8 cellular contexts compared by ENCODE assay signal in the genomic region with DNA sequence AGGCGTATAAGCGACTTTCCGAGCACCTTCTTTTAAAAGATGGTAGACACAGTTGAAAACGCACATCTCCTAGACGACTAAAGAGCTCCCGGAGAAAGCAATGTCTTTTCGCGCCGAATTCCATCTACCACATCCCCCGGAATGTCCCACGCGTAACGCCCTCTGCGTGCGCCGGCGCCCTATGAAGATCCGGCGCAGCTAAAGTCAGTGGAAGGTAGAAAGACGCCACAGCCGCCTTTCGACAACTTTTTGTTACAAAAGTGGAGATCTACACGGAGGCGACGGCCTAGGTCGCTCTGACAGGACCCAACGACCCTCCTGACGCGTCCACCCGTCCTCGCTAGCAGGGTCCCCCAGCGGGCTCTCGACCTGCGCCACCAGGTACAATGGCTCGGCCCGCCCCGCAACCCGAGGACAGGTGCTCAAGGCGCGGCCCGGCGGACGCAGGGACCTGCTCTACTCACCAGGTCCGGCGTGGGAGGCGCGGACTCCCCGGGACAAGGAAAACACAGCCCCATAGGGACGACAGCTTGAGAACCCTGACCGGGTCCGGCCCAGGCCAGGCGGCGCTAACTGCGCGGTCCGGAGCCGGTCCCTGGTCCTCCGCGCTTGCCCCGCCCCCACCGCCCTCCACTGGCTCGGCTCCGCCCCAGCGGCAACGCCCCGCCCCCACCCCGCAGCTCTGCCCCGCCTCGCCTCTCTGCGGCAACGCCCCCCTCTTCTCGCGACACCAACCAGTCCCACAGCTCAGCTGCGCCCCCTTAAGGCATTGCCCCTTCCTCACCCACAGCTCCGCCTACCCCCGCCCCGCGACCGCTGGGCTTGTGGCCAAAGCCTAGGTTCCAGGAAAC. TPM values are rescaled to one million over a fixed set of nuclear protein-coding genes. Genes with fewer than 3 reads are reported as not detected.
DNase-seq lines count a peak whose midpoint lies in the region; ATAC-seq and TF ChIP-seq lines count a peak whose summit lies in the region.

A gene with protein sequence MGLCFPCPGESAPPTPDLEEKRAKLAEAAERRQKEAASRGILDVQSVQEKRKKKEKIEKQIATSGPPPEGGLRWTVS (minus strand): TSS at position 571 of the 851 bp plus-strand sequence. CDS start 53 bp downstream, at position 518.

- H3K4me3 ChIP-seq in astrocyte of the cerebellum (ENCODE audit: low read depth, low read length), result peak within 1 kb of the TSS; percentile 96
- peak within 1 kb of the TSS; percentile 92 for H3K4me3 ChIP-seq in rectal smooth muscle tissue (ENCODE audit: low read length)
- H3K4me3 ChIP-seq in aorta (ENCODE audit: low read length in 2 of 2), result peak within 1 kb of the TSS; percentile 64 to 73

- H3K27ac ChIP-seq in rectal smooth muscle tissue (ENCODE audit: low read depth, low read length) (peak within 1 kb of the TSS; percentile 63), aorta (ENCODE audit: low read depth in 1 of 2, low read length in 2 of 2) (peak within 1 kb of the TSS in 1 of 2 donors; percentile 49)

- no peaks in the 10 kb centered on the region for H3K4me1 ChIP-seq in rectal smooth muscle tissue (ENCODE audit: control insufficient read depth, insufficient read depth, low read length)
- peaks cover 0 to 2% of the 10 kb centered on the region in 2 donors for H3K4me1 ChIP-seq in aorta (ENCODE audit: control insufficient read depth in 1 of 2, insufficient read depth in 2 of 2, low read length in 2 of 2)

- H3K36me3 ChIP-seq in rectal smooth muscle tissue (ENCODE audit: control insufficient read depth, insufficient read depth, low read length) (no peaks in the 10 kb centered on the region), aorta (ENCODE audit: control insufficient read depth in 1 of 2, insufficient read depth in 2 of 2, low read length in 1 of 2) (peaks cover 0 to 5% of the 10 kb centered on the region in 2 donors)

- no peaks in the 10 kb centered on the region for H3K9me3 ChIP-seq in aorta (ENCODE audit: control insufficient read depth, low read length)

- intact Hi-C loops in aorta (cut with DNase I), result no loop called here

- DNase-seq in NCI-H1694 treated with DMSO at 0.1 percent for 48 hours (lab: John Stamatoyannopoulos, UW) (peak; percentile 86), T-helper 22 cell (ENCODE audit: low read depth) (peak; percentile 82), astrocyte of the cerebellum (ENCODE audit: low read depth) (peak; percentile 86), hepatic stellate cell (ENCODE audit: low spot score) (peak; percentile 68), aorta (peak; percentile 95 to 98)

- peak within 1 kb of the TSS; percentile 71 for H3K9ac ChIP-seq in rectal smooth muscle tissue (ENCODE audit: low read length)

- 0 to 1% methylated on average over 71 to 79 of the region's 79 CpGs for WGBS in aorta, 2 donors

- peak; percentile 72 for TF ChIP-seq CTCF in astrocyte of the cerebellum (IDR thresholded peaks at IDR 0.05; ENCODE audit: low read depth, low read length, missing control alignments)

- in situ Hi-C loops in astrocyte of the cerebellum (cut with HindIII; ENCODE audit: low sequenced_read_pairs), result no loop called here

- no peaks in the 10 kb centered on the region for H3K27me3 ChIP-seq in rectal smooth muscle tissue (ENCODE audit: control insufficient read depth, insufficient read depth, low read length)
- no peaks in the 10 kb centered on the region for H3K27me3 ChIP-seq in aorta (ENCODE audit: control insufficient read depth in 1 of 2, insufficient read depth in 2 of 2, low read length in 1 of 2)

- peak; percentile 95 for ATAC-seq in GM18498 (IDR thresholded peaks at IDR 0.05; ENCODE audit: unreplicated experiment)
- peak; percentile 89 for ATAC-seq in HG02870 (IDR thresholded peaks at IDR 0.05; ENCODE audit: unreplicated experiment)
- peak; percentile 99 for ATAC-seq in aorta (ENCODE audit: low FRiP score)

RNA-seq across cellular contexts. Expression of the gene that starts here (rescaled TPM):
- total RNA-seq in aorta, result 10 to 100 TPM; 13.5 to 19.9 TPM
- polyA plus RNA-seq in aorta, result 10 to 100 TPM; 12.5 to 28.4 TPM
